In genomic region chr3:118734664-118735063, GRCh38 we compare ENCODE assay signal across 21 cellular contexts.
"Had no signal": no experiment of that assay in that cellular context is flagged by ENCODE, and none has a peak within 500 bp of the region (broad histone marks: within the 10 kb centered on the region; RNA-seq: fewer than 3 reads in every experiment).

No MANE protein-coding gene starts in this region.

- ATAC-seq: activated CD8-positive, alpha-beta T cell treated with anti-CD3 and anti-CD28 coated beads for 36 hours; activated T-cell treated with anti-CD3 and anti-CD28 coated beads, Interleukin-2, amount 50 U/mL, for 72 hours; activated T-helper 17 cell treated with anti-CD3 and anti-CD28 coated beads, Interleukin-2, amount 50 U/mL, for 72 hours; Panc1 had no signal

- DNase-seq: activated CD4-positive, alpha-beta T cell treated with anti-CD3 and anti-CD28 coated beads, Interleukin-2, amount 10 ng/mL, durations not matched to agents 24 days and 14 days; activated CD4-positive, alpha-beta T cell treated with anti-CD3 and anti-CD28 coated beads, Interleukin-2, amount 50 U/mL, for 4 hours; activated CD8-positive, alpha-beta T cell treated with anti-CD3 and anti-CD28 coated beads for 36 hours; activated effector memory CD4-positive, alpha-beta T cell treated with anti-CD3 and anti-CD28 coated beads, Interleukin-2, amount 50 U/mL, for 16 hours; activated naive CD4-positive, alpha-beta T cell; activated naive CD8-positive, alpha-beta T cell treated with anti-CD3 and anti-CD28 coated beads, Interleukin-2, amount 10 ng/mL, durations not matched to agents 7 days and 5 days; activated T-cell treated with anti-CD3 and anti-CD28 coated beads, Interleukin-2, amount 50 U/mL, for 1 hour; activated T-cell treated with anti-CD3 and anti-CD28 coated beads, Interleukin-2, amount 50 U/mL, for 72 hours; amygdala; colonic mucosa; NCI-H1105; NCI-H1417 treated with DMSO at 0.1 percent for 48 hours; NCI-H187 treated with DMSO at 0.1 percent for 48 hours; NCI-H2081; NCI-H226; NCI-H526 treated with DMSO at 0.1 percent for 48 hours; NCI-H774; SHP77; SJCRH30 had no signal
